ENCODE assay signal across 26 cellular contexts in the genomic region with DNA sequence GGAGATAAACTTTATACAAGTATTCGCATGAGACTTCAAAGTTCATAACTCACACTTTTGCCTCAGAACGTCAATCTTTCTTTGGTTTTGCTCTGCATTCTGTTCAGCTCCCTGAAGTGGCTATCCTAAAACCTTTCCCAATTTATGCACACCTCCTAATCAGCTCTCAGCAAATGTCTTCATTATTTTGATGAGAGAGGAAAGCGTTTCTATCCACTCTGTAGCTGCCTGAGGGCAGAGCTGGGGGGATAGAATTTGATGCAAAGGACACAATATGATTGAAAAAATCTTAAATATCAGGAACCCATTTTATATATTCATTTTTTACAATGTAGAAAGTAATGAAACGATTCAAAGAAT.
A peak's percentile ranks its signal among the peaks of the same experiment; 100 is the strongest.
DNase-seq lines count a peak whose midpoint lies in the region; ATAC-seq and TF ChIP-seq lines count a peak whose summit lies in the region.
"Had no signal": no experiment of that assay in that cellular context is flagged by ENCODE, and none has a peak within 500 bp of the region (broad histone marks: within the 10 kb centered on the region; RNA-seq: fewer than 3 reads in every experiment).

No MANE protein-coding gene starts in this region.

- H3K4me1 Mint-ChIP-seq in Calu3 (ENCODE audit: low read depth, unreplicated experiment) (peaks cover 35% of the 10 kb centered on the region), osteocyte (ENCODE audit: unreplicated experiment) (peaks cover 26% of the 10 kb centered on the region)
- H3K4me1 Mint-ChIP-seq: activated naive CD4-positive, alpha-beta T cell treated with anti-CD3 and anti-CD28 coated beads, Interleukin-2, amount 50 U/mL, for 24 hours had no signal

- H3K4me3 ChIP-seq in mammary epithelial cell (replicated peaks in 1 of 3; ENCODE audit: insufficient read depth in 1 of 3, low read depth in 2 of 3, low read length in 3 of 3) = no peak overlapping the region
- H3K4me3 ChIP-seq in foreskin fibroblast (ENCODE audit: low read depth in 1 of 2, low read length in 2 of 2) = no peak overlapping the region
- H3K4me3 ChIP-seq: esophagus muscularis mucosa, gastroesophageal sphincter, stomach, thyroid gland had no signal

- no peaks in the 10 kb centered on the region for H3K27me3 Mint-ChIP-seq in Calu3 (ENCODE audit: unreplicated experiment)
- H3K27me3 Mint-ChIP-seq in osteocyte (ENCODE audit: unreplicated experiment) = no peaks in the 10 kb centered on the region

- H3K4me3 Mint-ChIP-seq in Calu3 (ENCODE audit: low read depth, unreplicated experiment) (peak overlapping the region; percentile 47), osteocyte (ENCODE audit: unreplicated experiment) (no peak overlapping the region)
- H3K4me3 Mint-ChIP-seq: activated CD4-positive, alpha-beta memory T cell treated with anti-CD3 and anti-CD28 coated beads for 36 hours; activated naive CD4-positive, alpha-beta T cell treated with anti-CD3 and anti-CD28 coated beads, Interleukin-2, amount 50 U/mL, for 24 hours; B cell had no signal

- dilution Hi-C loops in mammary epithelial cell (cut with HindIII; ENCODE audit: low sequenced_read_pairs) = no loop called here

- H3K27ac ChIP-seq in mammary epithelial cell (ENCODE audit: insufficient read depth, low read depth, low read length) = no peak overlapping the region
- H3K27ac ChIP-seq: esophagus muscularis mucosa, gastroesophageal sphincter, stomach, thyroid gland had no signal

- H3K36me3 ChIP-seq in mammary epithelial cell (ENCODE audit: insufficient read depth, low read length) = no peaks in the 10 kb centered on the region
- H3K36me3 ChIP-seq: esophagus muscularis mucosa, gastroesophageal sphincter, stomach, thyroid gland had no signal

- no peaks in the 10 kb centered on the region for H3K9me3 ChIP-seq in mammary epithelial cell (replicated peaks; ENCODE audit: insufficient read depth, low read length)
- H3K9me3 ChIP-seq: esophagus muscularis mucosa, gastroesophageal sphincter, stomach, thyroid gland had no signal

- peaks cover 24% of the 10 kb centered on the region for H3K4me1 ChIP-seq in mammary epithelial cell (ENCODE audit: insufficient read depth, low read length)
- H3K4me1 ChIP-seq: thyroid gland had no signal

- intact Hi-C loops in Calu3 (cut with micrococcal nuclease; ENCODE audit: unreplicated experiment) (no loop called here), mammary epithelial cell (cut with micrococcal nuclease) (loop anchor here (2.0 kb wide), 1 partner anchor 56 kb away; no protein-coding TSS in a partner anchor)

- peaks cover 6% of the 10 kb centered on the region for H3K36me3 Mint-ChIP-seq in Calu3 (ENCODE audit: insufficient read depth, unreplicated experiment)
- H3K36me3 Mint-ChIP-seq in osteocyte (ENCODE audit: unreplicated experiment) = peaks cover 2% of the 10 kb centered on the region
- H3K36me3 Mint-ChIP-seq: activated CD4-positive, alpha-beta memory T cell treated with anti-CD3 and anti-CD28 coated beads for 36 hours; activated naive CD4-positive, alpha-beta T cell treated with anti-CD3 and anti-CD28 coated beads, Interleukin-2, amount 50 U/mL, for 24 hours had no signal

- in situ Hi-C loops in mammary epithelial cell (cut with MboI; ENCODE audit: low sequenced_read_pairs in 2 of 2) = no loop called here

- TF ChIP-seq CTCF in Calu3 (IDR thresholded peaks at IDR 0.05; ENCODE audit: unreplicated experiment) (no peak), mammary epithelial cell (conservative IDR thresholded peaks at IDR 0.05 in 1 of 2, IDR thresholded peaks at IDR 0.05 in 1 of 2; ENCODE audit: extremely low read depth in 1 of 2, insufficient read depth in 1 of 2, low read depth in 1 of 2, low read length in 2 of 2) (no peak), osteocyte (IDR thresholded peaks at IDR 0.05) (no peak), foreskin fibroblast (IDR thresholded peaks at IDR 0.05; ENCODE audit: low read depth, low read length) (no peak)

- peaks cover 2% of the 10 kb centered on the region for H3K9me3 Mint-ChIP-seq in Calu3 (ENCODE audit: low read depth, unreplicated experiment)
- peaks cover 7% of the 10 kb centered on the region for H3K9me3 Mint-ChIP-seq in osteocyte (ENCODE audit: unreplicated experiment)
- H3K9me3 Mint-ChIP-seq: activated CD4-positive, alpha-beta memory T cell treated with anti-CD3 and anti-CD28 coated beads for 36 hours; activated naive CD4-positive, alpha-beta T cell treated with anti-CD3 and anti-CD28 coated beads, Interleukin-2, amount 50 U/mL, for 24 hours; activated T-helper 2 cell treated with anti-CD3 and anti-CD28 coated beads, Interferon-gamma antibody, Interleukin-2, Interleukin-4, amounts not matched to agents 10 μg/mL and 5 μg/mL and 100 μg/mL, durations not matched to agents 14 hours and 24 hours and 36 hours had no signal

- H3K27ac Mint-ChIP-seq in Calu3 (ENCODE audit: unreplicated experiment) (peak overlapping the region; percentile 67), osteocyte (ENCODE audit: unreplicated experiment) (peak overlapping the region; percentile 68)
- H3K27ac Mint-ChIP-seq: activated CD4-positive, alpha-beta memory T cell treated with anti-CD3 and anti-CD28 coated beads for 36 hours; activated naive CD4-positive, alpha-beta T cell treated with anti-CD3 and anti-CD28 coated beads, Interleukin-2, amount 50 U/mL, for 24 hours; activated T-helper 2 cell treated with anti-CD3 and anti-CD28 coated beads, Interferon-gamma antibody, Interleukin-2, Interleukin-4, amounts not matched to agents 10 μg/mL and 5 μg/mL and 100 μg/mL, durations not matched to agents 14 hours and 24 hours and 36 hours; B cell had no signal

- BruUV-seq in Calu3 (replicated peaks; lab: Mats Ljungman, UMichigan) = no TSS peak
- no TSS peak for BruUV-seq in mammary epithelial cell (replicated peaks; lab: Mats Ljungman, UMichigan)

- 42% methylated on average over 4 of the region's 4 CpGs for WGBS in mammary epithelial cell (ENCODE audit: low coverage, missing lambda C conversion rate)

- no peaks in the 10 kb centered on the region for H4K20me1 ChIP-seq in mammary epithelial cell (ENCODE audit: insufficient read depth, low read length)

- no peak overlapping the region for H3K9ac ChIP-seq in mammary epithelial cell (ENCODE audit: insufficient read depth, low read length)

- no peak overlapping the region for H2AFZ ChIP-seq in mammary epithelial cell (ENCODE audit: low read depth, low read length)

- no peak for ATAC-seq in HG02642 (IDR thresholded peaks at IDR 0.05; ENCODE audit: poor library complexity, unreplicated experiment)

- no peak for DNase-seq in Calu3
- DNase-seq in LHCN-M2 (ENCODE audit: low read depth) = peak; percentile 34
- DNase-seq in mammary epithelial cell = no peak
- no peak for DNase-seq in osteocyte (ENCODE audit: extremely low spot score, unreplicated experiment)
- no peak for DNase-seq in foreskin fibroblast
- no peak for DNase-seq in T-helper 2 cell
- no peak for DNase-seq in NCI-H446 treated with DMSO at 0.1 percent for 48 hours (lab: John Stamatoyannopoulos, UW)
- DNase-seq: activated CD4-positive, alpha-beta memory T cell treated with anti-CD3 and anti-CD28 coated beads for 36 hours; activated CD4-positive, CD25-positive, alpha-beta regulatory T cell; activated CD8-positive, alpha-beta memory T cell treated with anti-CD3 and anti-CD28 coated beads, Interleukin-2, amount 50 U/mL, for 48 hours; caudate nucleus; hippocampal formation; Karpas-422; MV-4-11; NCI-H2171; NCI-H524 treated with DMSO at 0.1 percent for 48 hours; SHP77 treated with DMSO at 0.1 percent for 48 hours; stimulated activated CD4-positive, alpha-beta T cell treated with anti-CD3 and anti-CD28 coated beads, Interleukin-2, amount 100 ng/mL, for 24 hours; thyroid gland had no signal

- peak overlapping the region; percentile 56 for H3K4me2 ChIP-seq in mammary epithelial cell (ENCODE audit: insufficient read depth, low read depth, low read length)

- CTCF ChIA-PET in Calu3 (lab: Charles Lee) = interaction anchor here (1.3 kb wide), 1 partner anchor 55 kb away, joined by 3 read pairs; no protein-coding TSS in a partner anchor
- CTCF ChIA-PET in mammary epithelial cell (lab: Charles Lee; ENCODE audit: low non-redundant PET) = no interaction called here

- H3K27me3 ChIP-seq in mammary epithelial cell (ENCODE audit: insufficient read depth, low read length) = no peaks in the 10 kb centered on the region
- H3K27me3 ChIP-seq: esophagus muscularis mucosa, gastroesophageal sphincter, stomach, thyroid gland had no signal

- no peaks in the 10 kb centered on the region for H3K79me2 ChIP-seq in mammary epithelial cell (ENCODE audit: insufficient read depth, low read length)
